Comparison of ENCODE assay signal across 8 cellular contexts in the genomic region with DNA sequence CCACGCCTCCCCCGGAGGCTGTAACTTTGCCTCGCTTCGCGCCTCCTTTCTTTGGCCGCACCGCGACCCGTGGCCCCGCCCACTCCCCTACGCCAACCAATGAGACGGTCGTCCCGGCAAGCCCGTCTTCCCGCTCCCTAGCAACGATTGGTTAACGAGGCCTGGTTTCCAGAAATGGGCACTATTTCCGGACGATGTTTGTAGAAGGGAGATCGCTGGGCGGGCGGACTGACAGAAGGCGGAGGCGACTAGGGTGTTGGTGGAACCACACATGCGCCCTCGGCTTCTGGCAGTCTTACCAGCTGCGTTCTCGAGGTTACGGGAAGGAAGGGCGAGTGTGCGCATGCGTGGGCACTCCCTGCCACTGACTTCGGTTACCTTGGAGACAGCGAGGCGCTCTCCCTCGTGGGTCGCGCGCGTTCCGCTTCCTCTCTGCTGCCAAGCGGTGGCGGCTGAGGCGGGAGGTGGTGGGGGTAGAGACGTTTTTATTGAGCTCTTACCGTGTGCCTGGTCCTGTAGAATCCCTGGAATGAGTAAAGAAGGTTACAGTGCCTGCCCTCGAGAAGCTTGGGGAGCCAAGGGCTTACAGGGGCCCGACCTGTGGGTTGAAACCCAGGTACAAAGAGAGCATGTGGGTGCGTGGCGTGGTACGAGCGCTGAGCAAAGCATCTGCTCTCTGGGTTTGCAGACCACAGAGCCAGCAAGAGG. TPM values are rescaled to one million over a fixed set of nuclear protein-coding genes. Genes with fewer than 3 reads are reported as not detected.
DNase-seq lines count a peak whose midpoint lies in the region; ATAC-seq and TF ChIP-seq lines count a peak whose summit lies in the region.

No MANE protein-coding gene starts in this region.

- no peaks in the 10 kb centered on the region for H3K9me3 ChIP-seq in Caco-2

- no peaks in the 10 kb centered on the region for H3K36me3 ChIP-seq in Caco-2 (ENCODE audit: control insufficient read depth, insufficient read depth, low read length)

- peak overlapping the region; percentile 89 for H3K4me3 Mint-ChIP-seq in Caco-2 (ENCODE audit: unreplicated experiment)
- H3K4me3 Mint-ChIP-seq in effector memory CD8-positive, alpha-beta T cell = peak overlapping the region; percentile 80 to 82
- H3K4me3 Mint-ChIP-seq in memory B cell = peak overlapping the region; percentile 87

- H3K9me3 Mint-ChIP-seq in Caco-2 (ENCODE audit: unreplicated experiment) (no peaks in the 10 kb centered on the region), memory B cell (no peaks in the 10 kb centered on the region)
- H3K9me3 Mint-ChIP-seq in effector memory CD8-positive, alpha-beta T cell = no peaks in the 10 kb centered on the region

- DNase-seq in Caco-2 = peak; percentile 100
- DNase-seq in HT1080 (ENCODE audit: low read depth) = peak; percentile 100
- DNase-seq in NOMO-1 (lab: John Stamatoyannopoulos, UW; ENCODE audit: unreplicated experiment in 2 of 2) = peak; percentile 99 to 100
- DNase-seq in activated CD8-positive, alpha-beta memory T cell treated with anti-CD3 and anti-CD28 coated beads for 48 hours (ENCODE audit: low read depth in 2 of 3, low spot score in 2 of 3) = peak; percentile 96 to 100 (median 96)
- peak; percentile 99 to 100 (median 99) for DNase-seq in effector memory CD8-positive, alpha-beta T cell
- peak; percentile 97 to 99 for DNase-seq in memory B cell (ENCODE audit: low spot score in 2 of 2)
- peak; percentile 100 for DNase-seq in stimulated activated CD8-positive, alpha-beta memory T cell treated with anti-CD3 and anti-CD28 coated beads, Interleukin-12 subunit alpha, Interleukin-12 subunit beta, amount 100 ng/mL, for 1 hour (ENCODE audit: low read depth)

- H3K27ac Mint-ChIP-seq in Caco-2 (ENCODE audit: unreplicated experiment) (peak overlapping the region; percentile 96), memory B cell (peak overlapping the region; percentile 89)
- peak overlapping the region; percentile 76 to 91 for H3K27ac Mint-ChIP-seq in effector memory CD8-positive, alpha-beta T cell

- CTCF ChIA-PET in Caco-2 (lab: Charles Lee) = interaction anchor here (0.6 to 2.7 kb wide), 15 partner anchors 8 to 182 kb away, joined by 3 to 30 read pairs (median 5); partner anchors contain the start of gene ACBD4

- POLR2A ChIA-PET in Caco-2 (lab: Charles Lee) = interaction anchor here (0.5 to 2.5 kb wide), 25 partner anchors 9 to 1520 kb away, joined by 3 to 66 read pairs (median 4); partner anchors contain the start of genes ACBD4, HEXIM1, HEXIM2 and MAPT

- H3K36me3 Mint-ChIP-seq in Caco-2 (ENCODE audit: insufficient read depth, unreplicated experiment) (peaks cover 13% of the 10 kb centered on the region), memory B cell (peaks cover 1% of the 10 kb centered on the region)
- H3K36me3 Mint-ChIP-seq in effector memory CD8-positive, alpha-beta T cell (ENCODE audit: insufficient read depth) = peaks cover 17% of the 10 kb centered on the region

- ATAC-seq in GM21367 (IDR thresholded peaks at IDR 0.05; ENCODE audit: unreplicated experiment) (peak; percentile 59), memory B cell (ENCODE audit: low read depth) (peak; percentile 73)
- peak; percentile 80 for ATAC-seq in effector memory CD8-positive, alpha-beta T cell (replicated peaks)

- peak overlapping the region; percentile 63 for H3K4me3 ChIP-seq in Caco-2 (ENCODE audit: low read depth, low read length)

- H3K4me1 Mint-ChIP-seq in Caco-2 (ENCODE audit: low read depth, unreplicated experiment) = peaks cover 49% of the 10 kb centered on the region
- H3K4me1 Mint-ChIP-seq in effector memory CD8-positive, alpha-beta T cell (ENCODE audit: low read depth in 2 of 2) = peaks cover 70% of the 10 kb centered on the region in 2 donors
- peaks cover 25% of the 10 kb centered on the region for H3K4me1 Mint-ChIP-seq in memory B cell

- H3K4me1 ChIP-seq in Caco-2 = peaks cover 32% of the 10 kb centered on the region

- TF ChIP-seq CTCF in Caco-2 (IDR thresholded peaks at IDR 0.05; ENCODE audit: insufficient read depth in 1 of 2, low read depth in 1 of 2, low read length in 1 of 2, severe bottlenecking in 1 of 2, unreplicated experiment in 1 of 2) = peak in 1 of 2 experiments; percentile 5

- H3K27me3 Mint-ChIP-seq in Caco-2 (ENCODE audit: insufficient read depth, unreplicated experiment) (no peaks in the 10 kb centered on the region), memory B cell (no peaks in the 10 kb centered on the region)
- no peaks in the 10 kb centered on the region for H3K27me3 Mint-ChIP-seq in effector memory CD8-positive, alpha-beta T cell

- no TSS peak for BruUV-seq in Caco-2 (replicated peaks; lab: Mats Ljungman, UMichigan)

- intact Hi-C loops in Caco-2 (cut with micrococcal nuclease; ENCODE audit: unreplicated experiment) = loop anchor here (1.0 to 2.0 kb wide), 4 partner anchors 24 to 70 kb away; no protein-coding TSS in a partner anchor

- no peaks in the 10 kb centered on the region for H3K27me3 ChIP-seq in Caco-2 (replicated peaks; ENCODE audit: control insufficient read depth, insufficient read depth, low read length)

RNA-seq across cellular contexts. Expression of gene MAP3K14, which starts 0.4 kb away (rescaled TPM):
- total RNA-seq in Caco-2 (2022) = 10.0 and 11.7 TPM in 2 replicates
- 13.0 and 13.2 TPM in 2 replicates for total RNA-seq in HT1080 (2014; rRNA removed; shearing (Covaris generic))
- polyA plus RNA-seq in HT1080 (2015; cell fraction: cytosol; rRNA removed) = 22.7 and 24.4 TPM in 2 replicates
- 72.7 and 80.6 TPM in 2 replicates for polyA plus RNA-seq in HT1080 (2015; cell fraction: nucleus; rRNA removed)

RNA-seq across cellular contexts. Expression of gene SPATA32, which starts 55.4 kb away (rescaled TPM):
- total RNA-seq in Caco-2 (2022) = not detected in 2 replicates
- not detected in 2 replicates for total RNA-seq in HT1080 (2014; rRNA removed; shearing (Covaris generic))
- not detected in 2 replicates for polyA plus RNA-seq in HT1080 (2015; cell fraction: cytosol; rRNA removed)
- polyA plus RNA-seq in HT1080 (2015; cell fraction: nucleus; rRNA removed) = not detected in 2 replicates

Comparison
In these comparisons a context has a peak if more than half of its experiments do, and no peak if none do; other contexts are left out.
1. Peak in every context shown above with its lines: DNase-seq, ATAC-seq and H3K4me3 ChIP-seq.